In genomic region chr7:40569326-40569725, GRCh38 we compare ENCODE assay signal across 22 cellular contexts.
"Had no signal": no experiment of that assay in that cellular context is flagged by ENCODE, and none has a peak within 500 bp of the region (broad histone marks: within the 10 kb centered on the region; RNA-seq: fewer than 3 reads in every experiment).

No MANE protein-coding gene starts in this region.

- H3K4me3 Mint-ChIP-seq: immature natural killer cell; memory B cell; nephron progenitor cell; stimulated activated effector memory CD8-positive, alpha-beta T cell treated with anti-CD3 and anti-CD28 coated beads, Interleukin-12 subunit alpha, Interleukin-12 subunit beta, amount 100 ng/mL, for 72 hours had no signal

- ATAC-seq: foreskin keratinocyte; left lung; lower lobe of right lung; psoas muscle; right lobe of liver; stimulated activated effector memory CD8-positive, alpha-beta T cell treated with anti-CD3 and anti-CD28 coated beads, Interleukin-12 subunit alpha, Interleukin-12 subunit beta, amount 100 ng/mL, for 72 hours; stimulated activated naive CD8-positive, alpha-beta T cell treated with anti-CD3 and anti-CD28 coated beads, Interleukin-15, Interleukin-2, amounts not matched to agents 100 U/mL and 50 U/mL, for 24 hours had no signal

- H3K27ac ChIP-seq: colonic mucosa, foreskin keratinocyte, hepatocyte, left lung, lower lobe of right lung, neutrophil, psoas muscle, right lobe of liver, tibial artery, upper lobe of left lung, uterus had no signal

- H3K79me2 ChIP-seq: hepatocyte had no signal

- H3K9me3 ChIP-seq: colonic mucosa, left lung, lower lobe of right lung, neutrophil, psoas muscle, right lobe of liver, tibial artery, upper lobe of left lung, uterus had no signal

- H3K4me1 Mint-ChIP-seq: immature natural killer cell; memory B cell; stimulated activated effector memory CD8-positive, alpha-beta T cell treated with anti-CD3 and anti-CD28 coated beads, Interleukin-12 subunit alpha, Interleukin-12 subunit beta, amount 100 ng/mL, for 72 hours had no signal

- H2AFZ ChIP-seq: hepatocyte had no signal

- H3K9me3 Mint-ChIP-seq: memory B cell, nephron progenitor cell had no signal

- H3K36me3 ChIP-seq: colonic mucosa, left lung, lower lobe of right lung, neutrophil, right lobe of liver, tibial artery, upper lobe of left lung, uterus had no signal

- H3K27me3 Mint-ChIP-seq: memory B cell had no signal

- H3K36me3 Mint-ChIP-seq: immature natural killer cell; memory B cell; stimulated activated effector memory CD8-positive, alpha-beta T cell treated with anti-CD3 and anti-CD28 coated beads, Interleukin-12 subunit alpha, Interleukin-12 subunit beta, amount 100 ng/mL, for 72 hours had no signal

- H3K4me3 ChIP-seq: colonic mucosa, hepatocyte, left lung, lower lobe of right lung, psoas muscle, right lobe of liver, tibial artery, upper lobe of left lung, uterus had no signal

- H3K27ac Mint-ChIP-seq: immature natural killer cell; memory B cell; nephron progenitor cell; stimulated activated effector memory CD8-positive, alpha-beta T cell treated with anti-CD3 and anti-CD28 coated beads, Interleukin-12 subunit alpha, Interleukin-12 subunit beta, amount 100 ng/mL, for 72 hours had no signal

- H3K27me3 ChIP-seq: colonic mucosa, foreskin keratinocyte, hepatocyte, left lung, neutrophil, right lobe of liver, tibial artery, upper lobe of left lung, uterus had no signal

- H3K4me1 ChIP-seq: colonic mucosa, foreskin keratinocyte, left lung, lower lobe of right lung, psoas muscle, right lobe of liver, upper lobe of left lung, uterus had no signal

- H3K4me2 ChIP-seq: hepatocyte had no signal

- DNase-seq: colonic mucosa; dermis blood vessel endothelial cell; erythroblast; foreskin keratinocyte; immature natural killer cell; left lung; lower lobe of right lung; midbrain; nephron progenitor cell; psoas muscle; retina; right lobe of liver; stimulated activated CD4-positive, alpha-beta T cell treated with anti-CD3 and anti-CD28 coated beads, Interleukin-4, amount 100 ng/mL, for 1 hour; stimulated activated CD8-positive, alpha-beta memory T cell treated with anti-CD3 and anti-CD28 coated beads, Interleukin-4, amount 100 ng/mL, for 48 hours; stimulated activated naive CD8-positive, alpha-beta T cell treated with anti-CD3 and anti-CD28 coated beads, Interleukin-15, Interleukin-2, amounts not matched to agents 100 U/mL and 50 U/mL, for 24 hours; tibial artery; upper lobe of left lung; uterus had no signal
